Comparison of ENCODE assay signal across 22 cellular contexts in the genomic region with DNA sequence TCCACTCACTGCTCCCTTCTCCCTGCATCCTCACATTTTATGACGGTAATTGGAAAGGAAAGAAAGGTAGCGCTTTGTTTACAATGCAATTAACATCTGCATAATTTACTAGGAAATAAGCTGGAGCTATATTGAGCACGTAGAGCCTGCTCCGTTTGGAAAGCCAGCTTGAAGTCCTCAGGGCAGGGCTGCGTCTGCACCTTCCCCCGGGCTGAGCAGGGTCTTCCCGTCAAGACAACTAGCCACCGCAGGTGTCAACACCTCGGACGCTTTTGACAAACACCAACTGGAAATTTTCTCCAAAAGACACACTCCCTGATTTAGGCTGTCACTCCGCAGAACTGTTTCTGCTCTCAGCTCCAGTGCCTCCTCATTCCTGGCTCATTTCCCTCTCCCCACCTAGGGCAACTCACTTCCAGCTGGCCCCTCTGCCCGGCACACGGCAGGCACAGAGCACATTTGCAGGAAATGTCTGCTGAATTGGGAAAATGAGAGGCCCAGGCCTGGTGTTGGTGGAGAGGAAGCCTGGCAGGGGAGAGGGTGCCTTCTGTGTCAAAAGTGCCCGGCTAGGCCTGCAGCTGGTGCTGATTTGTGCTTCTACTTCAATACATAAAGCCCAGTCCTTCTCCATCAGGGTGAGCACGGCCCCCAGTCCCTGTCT.
DNase-seq lines count a peak whose midpoint lies in the region; ATAC-seq, FAIRE-seq and TF ChIP-seq lines count a peak whose summit lies in the region.
"Had no signal": no experiment of that assay in that cellular context is flagged by ENCODE, and none has a peak within 500 bp of the region (broad histone marks: within the 10 kb centered on the region; RNA-seq: fewer than 3 reads in every experiment).

No MANE protein-coding gene starts in this region.

- no peaks in the 10 kb centered on the region for H3K9me3 ChIP-seq in mucosa of descending colon
- H3K9me3 ChIP-seq: ascending aorta, Peyer's patch, tibial nerve had no signal

- no peaks in the 10 kb centered on the region for H3K36me3 ChIP-seq in mucosa of descending colon (ENCODE audit: low read depth)
- H3K36me3 ChIP-seq: ascending aorta, Peyer's patch, tibial nerve had no signal

- H3K9me3 Mint-ChIP-seq in brain, result peaks cover 0 to 6% (median 3%) of the 10 kb centered on the region in 5 experiments
- H3K9me3 Mint-ChIP-seq in activated CD4-positive, alpha-beta T cell treated with anti-CD3 and anti-CD28 coated beads, Interleukin-2, amount 10 ng/mL, durations not matched to agents 7 days and 5 days, result peaks cover 6% of the 10 kb centered on the region
- H3K9me3 Mint-ChIP-seq: activated T-helper 17 cell treated with anti-CD3 and anti-CD28 coated beads, Interleukin-2, amount 50 U/mL, for 72 hours; stimulated activated naive CD8-positive, alpha-beta T cell treated with anti-CD3 and anti-CD28 coated beads, Interleukin-15, amount 100 ng/mL, for 72 hours had no signal

- intact Hi-C loops in mucosa of descending colon (cut with DNase I, micrococcal nuclease), result no loop called here

- ATAC-seq in mucosa of descending colon (peak; percentile 84), GM19324 (IDR thresholded peaks at IDR 0.05; ENCODE audit: low FRiP score, unreplicated experiment) (no peak)
- ATAC-seq: activated T-helper 17 cell treated with anti-CD3 and anti-CD28 coated beads, Interleukin-2, amount 50 U/mL, for 72 hours; stimulated activated naive CD8-positive, alpha-beta T cell treated with anti-CD3 and anti-CD28 coated beads, Interleukin-15, amount 100 ng/mL, for 72 hours had no signal

- H3K27me3 Mint-ChIP-seq in brain, result peaks cover 5% of the 10 kb centered on the region
- H3K27me3 Mint-ChIP-seq in activated CD4-positive, alpha-beta T cell treated with anti-CD3 and anti-CD28 coated beads, Interleukin-2, amount 10 ng/mL, durations not matched to agents 7 days and 5 days, result peaks cover 4% of the 10 kb centered on the region
- H3K27me3 Mint-ChIP-seq: activated T-helper 17 cell treated with anti-CD3 and anti-CD28 coated beads, Interleukin-2, amount 50 U/mL, for 72 hours; stimulated activated naive CD8-positive, alpha-beta T cell treated with anti-CD3 and anti-CD28 coated beads, Interleukin-15, amount 100 ng/mL, for 72 hours had no signal

- CTCF ChIA-PET in activated CD4-positive, alpha-beta T cell treated with anti-CD3 and anti-CD28 coated beads, Interleukin-2, amount 10 ng/mL, durations not matched to agents 7 days and 5 days (lab: Charles Lee), result no interaction called here

- H3K4me3 ChIP-seq in mucosa of descending colon, result no peak overlapping the region
- H3K4me3 ChIP-seq: ascending aorta, Peyer's patch, tibial nerve had no signal

- peak overlapping the region in 3 of 5 experiments; percentile 5 to 39 (median 18) for H3K4me3 Mint-ChIP-seq in brain
- no peak overlapping the region for H3K4me3 Mint-ChIP-seq in activated CD4-positive, alpha-beta T cell treated with anti-CD3 and anti-CD28 coated beads, Interleukin-2, amount 10 ng/mL, durations not matched to agents 7 days and 5 days
- H3K4me3 Mint-ChIP-seq: activated naive CD8-positive, alpha-beta T cell; activated T-helper 17 cell treated with anti-CD3 and anti-CD28 coated beads, Interleukin-2, amount 50 U/mL, for 72 hours; stimulated activated naive CD8-positive, alpha-beta T cell treated with anti-CD3 and anti-CD28 coated beads, Interleukin-15, amount 100 ng/mL, for 72 hours had no signal

- peaks cover 22% of the 10 kb centered on the region for H3K4me1 Mint-ChIP-seq in brain
- H3K4me1 Mint-ChIP-seq in activated CD4-positive, alpha-beta T cell treated with anti-CD3 and anti-CD28 coated beads, Interleukin-2, amount 10 ng/mL, durations not matched to agents 7 days and 5 days, result no peaks in the 10 kb centered on the region
- H3K4me1 Mint-ChIP-seq: activated T-helper 17 cell treated with anti-CD3 and anti-CD28 coated beads, Interleukin-2, amount 50 U/mL, for 72 hours; stimulated activated naive CD8-positive, alpha-beta T cell treated with anti-CD3 and anti-CD28 coated beads, Interleukin-15, amount 100 ng/mL, for 72 hours had no signal

- H3K36me3 Mint-ChIP-seq in brain, result no peaks in the 10 kb centered on the region
- no peaks in the 10 kb centered on the region for H3K36me3 Mint-ChIP-seq in activated CD4-positive, alpha-beta T cell treated with anti-CD3 and anti-CD28 coated beads, Interleukin-2, amount 10 ng/mL, durations not matched to agents 7 days and 5 days (ENCODE audit: low read depth)
- H3K36me3 Mint-ChIP-seq: activated naive CD8-positive, alpha-beta T cell had no signal

- POLR2A ChIA-PET in activated CD4-positive, alpha-beta T cell treated with anti-CD3 and anti-CD28 coated beads, Interleukin-2, amount 10 ng/mL, durations not matched to agents 7 days and 5 days (lab: Charles Lee), result no interaction called here

- peaks cover 9% of the 10 kb centered on the region for H3K4me1 ChIP-seq in mucosa of descending colon (ENCODE audit: low read depth)
- H3K4me1 ChIP-seq: ascending aorta had no signal

- DNase-seq in DMS153 treated with DMSO at 0.1 percent for 48 hours (lab: John Stamatoyannopoulos, UW; ENCODE audit: unreplicated experiment) (peak; percentile 39), NCI-H1092 treated with DMSO at 0.1 percent for 48 hours (lab: John Stamatoyannopoulos, UW) (peak; percentile 52), mucosa of descending colon (peak in 1 of 3 donors; percentile 39), GDM1 (lab: John Stamatoyannopoulos, UW) (no peak), GM12892 (ENCODE audit: insufficient read length) (no peak)
- no peak for DNase-seq in activated CD4-positive, alpha-beta T cell treated with anti-CD3 and anti-CD28 coated beads, Interleukin-2, amount 10 ng/mL, durations not matched to agents 7 days and 5 days
- DNase-seq: effector CD4-positive, alpha-beta T cell; erythroblast; foreskin fibroblast; NCI-H2171 treated with DMSO at 0.1 percent for 48 hours; NK-92 treated with Interleukin-12 subunit alpha and Interleukin-12 subunit beta, amount 100 ng/mL, for 24 hours; nucleus accumbens; Peyer's patch; stimulated activated CD4-positive, alpha-beta T cell treated with anti-CD3 and anti-CD28 coated beads, Interleukin-12 subunit alpha, Interleukin-12 subunit beta, amount 100 ng/mL, for 4 hours; stimulated activated naive CD8-positive, alpha-beta T cell treated with anti-CD3 and anti-CD28 coated beads, Interleukin-15, amount 100 ng/mL, for 72 hours; T-helper 2 cell had no signal

- no peak for FAIRE-seq in GM12892 (lab: Jason Lieb, UNC)

- TF ChIP-seq CTCF in brain (conservative IDR thresholded peaks at IDR 0.05) (no peak), mucosa of descending colon (IDR thresholded peaks at IDR 0.05) (no peak)

- TF ChIP-seq POLR2A in GM12892 (IDR thresholded peaks at IDR 0.05; ENCODE audit: low read depth, low read length), result no peak

- H3K27ac Mint-ChIP-seq in brain, result peak overlapping the region; percentile 2 to 83 (median 58)
- H3K27ac Mint-ChIP-seq in activated CD4-positive, alpha-beta T cell treated with anti-CD3 and anti-CD28 coated beads, Interleukin-2, amount 10 ng/mL, durations not matched to agents 7 days and 5 days, result no peak overlapping the region
- H3K27ac Mint-ChIP-seq: activated naive CD8-positive, alpha-beta T cell; activated T-helper 17 cell treated with anti-CD3 and anti-CD28 coated beads, Interleukin-2, amount 50 U/mL, for 72 hours; stimulated activated naive CD8-positive, alpha-beta T cell treated with anti-CD3 and anti-CD28 coated beads, Interleukin-15, amount 100 ng/mL, for 72 hours had no signal

Comparison
In these comparisons a context has a peak if more than half of its experiments do, and no peak if none do; other contexts are left out.
1. DNase-seq: peak in DMS153 treated with DMSO at 0.1 percent for 48 hours (single experiment) and NCI-H1092 treated with DMSO at 0.1 percent for 48 hours (single experiment); none in activated CD4-positive, alpha-beta T cell treated with anti-CD3 and anti-CD28 coated beads, Interleukin-2, amount 10 ng/mL, durations not matched to agents 7 days and 5 days (single experiment), GDM1 (single experiment) and GM12892 (single experiment).